ENCODE assay signal across 8 cellular contexts in genomic region chr3:69738291-69738690, GRCh38. TPM values are rescaled to one million over a fixed set of nuclear protein-coding genes. Genes with fewer than 3 reads are reported as not detected.
DNase-seq lines count a peak whose midpoint lies in the region; ATAC-seq and TF ChIP-seq lines count a peak whose summit lies in the region.

No MANE protein-coding gene starts in this region.

- H2BK15ac ChIP-seq in IMR-90 (ENCODE audit: low read depth, low read length) (0 out of 3 replicates have a peak overlapping the region, but pooled peaks have one; percentile 20), mesenchymal stem cell (ENCODE audit: low read depth, poor library complexity, severe bottlenecking) (no peak overlapping the region)

- ATAC-seq in IMR-90 (ENCODE audit: low read depth) = peak; percentile 4; the same call in 1 of the 2 replicates
- no peak for ATAC-seq in HG03342 (IDR thresholded peaks at IDR 0.05; ENCODE audit: unreplicated experiment)
- no peak for ATAC-seq in GM18873 (IDR thresholded peaks at IDR 0.05; ENCODE audit: low FRiP score, unreplicated experiment)
- no peak for ATAC-seq in GM18505 (IDR thresholded peaks at IDR 0.05; ENCODE audit: unreplicated experiment)

- H4K8ac ChIP-seq in IMR-90 (ENCODE audit: low read depth in 2 of 2, low read length in 2 of 2) = peak overlapping the region in 1 of 2 experiments; percentile 23; a peak in 1 of 4 replicates
- no peak overlapping the region for H4K8ac ChIP-seq in mesenchymal stem cell (ENCODE audit: low read length)

- H3K4me2 ChIP-seq in IMR-90 (ENCODE audit: low read depth, low read length) = peak overlapping the region; percentile 82
- peak overlapping the region; percentile 92 for H3K4me2 ChIP-seq in mesenchymal stem cell (ENCODE audit: low read length, poor library complexity, severe bottlenecking)

- no peak overlapping the region for H2AK9ac ChIP-seq in IMR-90 (replicated peaks; ENCODE audit: low read depth, low read length, poor library complexity)

- H3K36me3 ChIP-seq in IMR-90 (ENCODE audit: control insufficient read depth, insufficient read depth, low read length) = no peaks in the 10 kb centered on the region
- no peaks in the 10 kb centered on the region for H3K36me3 ChIP-seq in mesenchymal stem cell (ENCODE audit: control insufficient read depth in 1 of 2, insufficient read depth in 2 of 2, low read depth in 1 of 2, low read length in 2 of 2)

- H3K79me1 ChIP-seq in IMR-90 (ENCODE audit: low read depth in 1 of 2, low read length in 2 of 2) (peaks cover 18 to 33% of the 10 kb centered on the region in 2 experiments; a peak in 3 of 4 replicates), mesenchymal stem cell (replicated peaks; ENCODE audit: low read length, poor library complexity, severe bottlenecking) (peaks cover 27% of the 10 kb centered on the region)

- H3K4me3 ChIP-seq in IMR-90 (ENCODE audit: insufficient read depth, low read depth, low read length) = peak overlapping the region; percentile 55; the same call in 1 of the 2 replicates
- peak overlapping the region; percentile 47 to 67 for H3K4me3 ChIP-seq in cardiac fibroblast (replicated peaks in 1 of 2; ENCODE audit: low read depth in 2 of 2, low read length in 2 of 2)
- H3K4me3 ChIP-seq in mesenchymal stem cell (ENCODE audit: insufficient read depth in 1 of 2, low read depth in 1 of 2, low read length in 2 of 2) = peak overlapping the region in 1 of 2 experiments; percentile 93

- dilution Hi-C loops in IMR-90 (cut with HindIII; ENCODE audit: low sequenced_read_pairs, unreplicated experiment) = no loop called here

- H3K4ac ChIP-seq in IMR-90 (ENCODE audit: low read depth, low read length) (peak overlapping the region; percentile 27; the same call in 1 of the 2 replicates), mesenchymal stem cell (ENCODE audit: low read depth in 1 of 2, low read length in 2 of 2) (no peak overlapping the region)

- H3K27ac ChIP-seq in 22Rv1 (peak overlapping the region; percentile 52), IMR-90 (ENCODE audit: insufficient read depth, low read length) (0 out of 2 replicates have a peak overlapping the region, but pooled peaks have one; percentile 34), mesenchymal stem cell (ENCODE audit: low read length, poor library complexity, severe bottlenecking) (peak overlapping the region; percentile 26)

- in situ Hi-C loops in IMR-90 (cut with MboI; ENCODE audit: low sequenced_read_pairs) = no loop called here

- 0 out of 2 replicates have a peak, but pooled peaks cover 4% of the 10 kb centered on the region for H4K20me1 ChIP-seq in IMR-90 (ENCODE audit: insufficient read depth, low read length)

- H4K5ac ChIP-seq in IMR-90 (ENCODE audit: low read depth, low read length) = no peak overlapping the region; the same call in 1 of the 2 replicates

- WGBS in IMR-90 (ENCODE audit: extremely low coverage in 2 of 2, insufficient read length in 1 of 2), 2 experiments = no CpG with 5 or more reads among the region's 4 CpGs
- 14% methylated on average over 4 of the region's 4 CpGs for WGBS in mesenchymal stem cell

- H4K91ac ChIP-seq in IMR-90 (ENCODE audit: insufficient read depth, low read depth, low read length) (no peak overlapping the region), mesenchymal stem cell (ENCODE audit: low read length) (no peak overlapping the region)

- H3K27me3 ChIP-seq in IMR-90 (ENCODE audit: control insufficient read depth, insufficient read depth, low read length) (peaks cover 4% of the 10 kb centered on the region; the same call in 1 of the 2 replicates), mesenchymal stem cell (ENCODE audit: control insufficient read depth in 1 of 2, insufficient read depth in 1 of 2, low read length in 2 of 2) (peaks cover 0 to 3% of the 10 kb centered on the region in 2 experiments)

- CTCF ChIA-PET in IMR-90 (lab: Yijun Ruan, JAX) = interaction anchor here (0.8 kb wide), 1 partner anchor 12 kb away, joined by 3 read pairs; no protein-coding TSS in a partner anchor

- H2AFZ ChIP-seq in IMR-90 (replicated peaks; ENCODE audit: low read length, poor library complexity) (peak overlapping the region; percentile 63), mesenchymal stem cell (ENCODE audit: low read depth, low read length) (no peak overlapping the region)

- H3K18ac ChIP-seq in IMR-90 (ENCODE audit: low read depth, low read length) (peak overlapping the region; percentile 7; the same call in 1 of the 2 replicates), mesenchymal stem cell (ENCODE audit: low read depth in 1 of 2, low read length in 2 of 2) (no peak overlapping the region)

- TF ChIP-seq POLR2A in IMR-90 (IDR thresholded peaks at IDR 0.05; ENCODE audit: low read depth, low read length) (no peak), GM18505 (IDR thresholded peaks at IDR 0.05; ENCODE audit: borderline replicate concordance, extremely low read depth, insufficient read depth, insufficient read length) (no peak)

- DNase-seq in IMR-90 (peak; percentile 26), cardiac fibroblast (ENCODE audit: low read depth in 2 of 2) (peak in 1 of 2 donors; percentile 26), mesenchymal stem cell (peak; percentile 51), HPDE6-E6E7 (ENCODE audit: extremely low spot score) (no peak)

- H2BK20ac ChIP-seq in IMR-90 (ENCODE audit: low read depth, low read length) = no peak overlapping the region

- TF ChIP-seq RAD21 in IMR-90 (IDR thresholded peaks at IDR 0.05; ENCODE audit: low read length) = no peak

- POLR2A ChIA-PET in IMR-90 (lab: Charles Lee; ENCODE audit: unreplicated experiment) = no interaction called here

- H2BK12ac ChIP-seq in mesenchymal stem cell (ENCODE audit: low read length in 2 of 2) = no peak overlapping the region

- no peak overlapping the region for H2AK5ac ChIP-seq in IMR-90 (ENCODE audit: low read depth, low read length)
- H2AK5ac ChIP-seq in mesenchymal stem cell (ENCODE audit: low read length, severe bottlenecking) = no peak overlapping the region

- H2BK5ac ChIP-seq in IMR-90 (ENCODE audit: low read depth, low read length, poor library complexity, severe bottlenecking) (peak overlapping the region; percentile 10), mesenchymal stem cell (ENCODE audit: low read depth, low read length, poor library complexity, severe bottlenecking) (no peak overlapping the region)

- H3K9me3 ChIP-seq in IMR-90 (ENCODE audit: control insufficient read depth, insufficient read depth, low read length) = no peaks in the 10 kb centered on the region
- H3K9me3 ChIP-seq in mesenchymal stem cell (ENCODE audit: control insufficient read depth, low read length) = no peaks in the 10 kb centered on the region

- H3K56ac ChIP-seq in IMR-90 (ENCODE audit: extremely low read depth, insufficient read depth, low read length) = peak overlapping the region; percentile 70

- H3K14ac ChIP-seq in IMR-90 (replicated peaks; ENCODE audit: low read depth, low read length) (peak overlapping the region; percentile 56; the same call in 1 of the 2 replicates), mesenchymal stem cell (ENCODE audit: low read length in 2 of 2) (no peak overlapping the region)

- H3K4me1 ChIP-seq in IMR-90 (ENCODE audit: control insufficient read depth, insufficient read depth, low read length) (peaks cover 3% of the 10 kb centered on the region; the same call in 1 of the 2 replicates), mesenchymal stem cell (ENCODE audit: control insufficient read depth, insufficient read depth, low read depth, low read length) (peaks cover 10% of the 10 kb centered on the region)

- H3K9ac ChIP-seq in IMR-90 (ENCODE audit: low read depth, low read length) = peak overlapping the region; percentile 60
- H3K9ac ChIP-seq in mesenchymal stem cell (ENCODE audit: low read length) = peak overlapping the region; percentile 87

- H2BK120ac ChIP-seq in IMR-90 (ENCODE audit: low read depth, low read length) = peak overlapping the region; percentile 32
- no peak overlapping the region for H2BK120ac ChIP-seq in mesenchymal stem cell (ENCODE audit: low read depth, low read length)

- H3K9me1 ChIP-seq in IMR-90 (ENCODE audit: insufficient read depth, low read length) = peaks cover 5% of the 10 kb centered on the region

- intact Hi-C loops in IMR-90 (cut with micrococcal nuclease) = loop anchor here (2.0 kb wide), 1 partner anchor 47 kb away; no protein-coding TSS in a partner anchor

- BruUV-seq in IMR-90 (replicated peaks; lab: Mats Ljungman, UMichigan) = no TSS peak

- H3K23ac ChIP-seq in IMR-90 (ENCODE audit: low read depth, low read length) (peak overlapping the region; percentile 73; the same call in 1 of the 2 replicates), mesenchymal stem cell (ENCODE audit: low read length in 2 of 2) (no peak overlapping the region)

- TF ChIP-seq CTCF in 22Rv1 (IDR thresholded peaks at IDR 0.05) (no peak; the same call in 1 of the 2 replicates), IMR-90 (conservative IDR thresholded peaks at IDR 0.05; ENCODE audit: low read depth, low read length) (no peak), cardiac fibroblast (IDR thresholded peaks at IDR 0.05; ENCODE audit: low read depth, low read length) (no peak)

TF ChIP-seq in IMR-90, 13 proteins besides CTCF, POLR2A, EP300 and RAD21 (continues in another document):
- TF ChIP-seq NFE2L2 (IDR thresholded peaks at IDR 0.05; ENCODE audit: low read depth, low read length) (no peak), BHLHE40 (IDR thresholded peaks at IDR 0.05; ENCODE audit: low read depth, low read length) (no peak), RFX5 (IDR thresholded peaks at IDR 0.05; ENCODE audit: low read depth, low read length) (no peak), SMC3 (IDR thresholded peaks at IDR 0.05; ENCODE audit: low read depth, low read length) (no peak), RCOR1 (IDR thresholded peaks at IDR 0.05; ENCODE audit: insufficient replicate concordance, low read length) (no peak), USF2 (IDR thresholded peaks at IDR 0.05; ENCODE audit: low read depth, low read length) (no peak), CEBPB (IDR thresholded peaks at IDR 0.05; ENCODE audit: low read depth, low read length) (no peak)

RNA-seq across cellular contexts. Expression of gene MITF, which starts 1.0 kb away (rescaled TPM):
- total RNA-seq in IMR-90 (2012; rRNA removed) = 13.3 and 16.7 TPM in 2 replicates
- polyA plus RNA-seq in IMR-90 (2012; rRNA removed) = 5.4 and 6.5 TPM in 2 replicates
- 4.0 and 4.8 TPM in 2 replicates for polyA plus RNA-seq in IMR-90 (2012; cell fraction: cytosol; rRNA removed)
- 5.3 and 10.2 TPM in 2 replicates for polyA plus RNA-seq in IMR-90 (2012; cell fraction: nucleus; rRNA removed; ENCODE audit: low replicate concordance)
- 20.7 TPM for polyA plus RNA-seq in mesenchymal stem cell (2013, experiment 1 of 2)
- polyA plus RNA-seq in mesenchymal stem cell (2013, experiment 2 of 2) = 20.9 TPM
